25 cellular contexts compared by ENCODE assay signal in genomic region chr9:137353223-137354152, GRCh38. TPM values are rescaled to one million over a fixed set of nuclear protein-coding genes. Genes with fewer than 3 reads are reported as not detected.
DNase-seq lines count a peak whose midpoint lies in the region; ATAC-seq and TF ChIP-seq lines count a peak whose summit lies in the region.
"Had no signal": no experiment of that assay in that cellular context is flagged by ENCODE, and none has a peak within 500 bp of the region (broad histone marks: within the 10 kb centered on the region; RNA-seq: fewer than 3 reads in every experiment).

No MANE protein-coding gene starts in this region.

- H3K4me3 ChIP-seq in heart left ventricle (no peak overlapping the region), lower lobe of right lung (no peak overlapping the region), upper lobe of left lung (no peak overlapping the region)
- H3K4me3 ChIP-seq: thoracic aorta had no signal

- TF ChIP-seq CTCF in heart left ventricle (IDR thresholded peaks at IDR 0.05) (no peak), lower lobe of right lung (IDR thresholded peaks at IDR 0.05) (no peak), upper lobe of left lung (IDR thresholded peaks at IDR 0.05) (no peak)

- TF ChIP-seq POLR2A in heart left ventricle (IDR thresholded peaks at IDR 0.05) (no peak), upper lobe of left lung (IDR thresholded peaks at IDR 0.05) (no peak)

- DNase-seq in RPMI8226: peak; percentile 2
- peak; percentile 61 to 81 (median 72) for DNase-seq in heart left ventricle
- DNase-seq in lower lobe of right lung: peak; percentile 56
- DNase-seq in upper lobe of left lung: peak in 1 of 2 donors; percentile 84
- no peak for DNase-seq in KG1 (lab: John Stamatoyannopoulos, UW)
- DNase-seq in COLO668 (lab: John Stamatoyannopoulos, UW; ENCODE audit: unreplicated experiment): no peak
- DNase-seq: activated CD8-positive, alpha-beta T cell treated with anti-CD3 and anti-CD28 coated beads, Interleukin-2, amount 10 ng/mL, durations not matched to agents 7 days and 5 days; activated naive CD4-positive, alpha-beta T cell; activated T-cell treated with anti-CD3 and anti-CD28 coated beads, Interleukin-2, amount 50 U/mL, for 4 hours; amniotic stem cell; CD8-positive, alpha-beta memory T cell; DMS79 treated with DMSO at 0.1 percent for 48 hours; immature natural killer cell; Kasumi-1; mesenchymal stem cell; NCI-H2029; NCI-H2227 treated with DMSO at 0.1 percent for 48 hours; NCI-H748 treated with DMSO at 0.1 percent for 48 hours; nucleus accumbens; stimulated activated CD4-positive, alpha-beta T cell treated with anti-CD3 and anti-CD28 coated beads, Interleukin-15, amount 100 ng/mL, for 24 hours; SW 1271 had no signal

- H3K36me3 ChIP-seq in heart left ventricle (peaks cover 0 to 11% (median 0%) of the 10 kb centered on the region in 9 donors), lower lobe of right lung (no peaks in the 10 kb centered on the region), upper lobe of left lung (peaks cover 0 to 18% (median 4%) of the 10 kb centered on the region in 4 donors)
- H3K36me3 ChIP-seq: thoracic aorta had no signal

- ATAC-seq in heart left ventricle: peak; percentile 38 to 83 (median 73)
- peak; percentile 47 to 53 for ATAC-seq in lower lobe of right lung
- peak; percentile 11 to 56 for ATAC-seq in upper lobe of left lung (ENCODE audit: low FRiP score in 2 of 2)
- ATAC-seq in HG03354 (IDR thresholded peaks at IDR 0.05; ENCODE audit: poor library complexity, severe bottlenecking, unreplicated experiment): no peak
- ATAC-seq: activated CD4-positive, CD25-positive, alpha-beta regulatory T cell treated with anti-CD3 and anti-CD28 coated beads, Interleukin-2, amount 50 U/mL, for 24 hours; activated CD8-positive, alpha-beta T cell treated with anti-CD3 and anti-CD28 coated beads, Interleukin-2, amount 10 ng/mL, durations not matched to agents 7 days and 5 days; activated T-cell treated with anti-CD3 and anti-CD28 coated beads, Interleukin-2, amount 50 U/mL, for 4 hours; sciatic nerve had no signal

- intact Hi-C loops in heart left ventricle (cut with DNase I) (loop anchor here in 3 of 10 donors (1.0 to 5.0 kb wide), 3 partner anchors 34 to 54 kb away; no protein-coding TSS in a partner anchor), lower lobe of right lung (cut with DNase I) (no loop called here)

- H3K27me3 ChIP-seq in heart left ventricle (no peaks in the 10 kb centered on the region), lower lobe of right lung (ENCODE audit: low read depth) (no peaks in the 10 kb centered on the region), upper lobe of left lung (no peaks in the 10 kb centered on the region)

- 72 to 80% (median 74%) methylated on average over 21 to 43 of the region's 43 CpGs for WGBS in heart left ventricle, 4 donors
- 79 to 86% methylated on average over 12 to 30 of the region's 43 CpGs for WGBS in upper lobe of left lung, 2 donors

- peaks cover 0 to 22% (median 11%) of the 10 kb centered on the region in 12 donors for H3K9me3 ChIP-seq in heart left ventricle
- H3K9me3 ChIP-seq in lower lobe of right lung: peaks cover 16% of the 10 kb centered on the region
- peaks cover 8 to 23% (median 13%) of the 10 kb centered on the region in 4 donors for H3K9me3 ChIP-seq in upper lobe of left lung

- peak in 1 of 4 donors; percentile 34 for TF ChIP-seq EP300 in upper lobe of left lung (IDR thresholded peaks at IDR 0.05)

- peaks cover 0 to 27% (median 13%) of the 10 kb centered on the region in 12 donors for H3K4me1 ChIP-seq in heart left ventricle
- H3K4me1 ChIP-seq in lower lobe of right lung: peaks cover 26% of the 10 kb centered on the region
- H3K4me1 ChIP-seq in upper lobe of left lung: peaks cover 18 to 32% (median 26%) of the 10 kb centered on the region in 4 donors

- peak overlapping the region; percentile 44 to 86 (median 73) for H3K27ac ChIP-seq in heart left ventricle
- peak overlapping the region; percentile 81 for H3K27ac ChIP-seq in lower lobe of right lung
- peak overlapping the region; percentile 58 to 86 (median 61) for H3K27ac ChIP-seq in upper lobe of left lung
- H3K27ac ChIP-seq: thoracic aorta had no signal

RNA-seq across cellular contexts. Expression of gene NRARP, which starts 51.4 kb away (rescaled TPM):
- total RNA-seq in heart left ventricle (10 to 100 TPM in 5 of 9 donors, 1 to 10 TPM in 4; 6.4 to 15.8 (median 10.3) TPM), lower lobe of right lung (6.5 TPM), upper lobe of left lung (10 to 100 TPM in 3 of 6 donors, 1 to 10 TPM in 3; 3.1 to 26.9 (median 9.5) TPM)
- 1 to 10 TPM; 1.6 to 4.2 TPM for polyA plus RNA-seq in heart left ventricle
- polyA plus RNA-seq: CD8-positive, alpha-beta memory T cell had no signal

Comparison
In these comparisons a context has a peak if more than half of its experiments do, and no peak if none do; other contexts are left out.
1. DNase-seq: peak in RPMI8226 (single experiment), heart left ventricle (5 of 5) and lower lobe of right lung (single experiment); none in KG1 (single experiment) and COLO668 (single experiment).
2. Peak in every context shown above with its lines, with median percentiles within 50 percentile points of each other: H3K27ac ChIP-seq.